1 cellular context compared by ENCODE assay signal in the genomic region with DNA sequence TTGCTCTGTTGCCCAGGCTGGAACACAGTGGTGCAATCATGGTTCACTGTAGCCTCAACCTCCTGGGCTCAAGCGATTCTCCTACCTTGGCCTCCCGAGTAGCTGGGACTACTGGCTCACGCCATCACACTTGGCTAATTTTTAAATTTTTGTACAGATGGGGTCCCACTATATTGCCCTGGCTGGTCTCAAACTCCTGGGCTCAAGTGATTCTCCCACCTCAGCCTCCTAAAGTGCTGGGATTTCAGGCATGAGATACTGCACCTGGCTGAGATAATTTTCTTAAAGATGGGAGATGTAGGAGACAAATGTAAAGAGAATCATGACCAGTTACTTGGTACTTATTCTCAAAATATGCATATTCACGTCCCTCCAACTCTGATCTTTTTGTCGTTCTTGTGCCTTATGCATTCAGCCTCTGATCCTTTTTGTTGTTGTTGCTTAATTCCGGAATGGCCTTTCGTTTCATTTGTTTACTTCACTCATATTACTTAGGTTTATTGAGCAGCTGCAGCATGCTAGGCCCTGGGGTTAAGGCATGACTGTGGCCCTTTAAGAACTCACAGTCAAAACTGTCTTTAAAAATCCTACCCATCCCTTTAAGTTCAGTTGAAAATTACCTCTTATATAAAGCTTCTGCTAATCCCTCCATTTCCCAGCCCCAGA.
TF ChIP-seq lines count a peak whose summit lies in the region.

No MANE protein-coding gene starts in this region.

TF ChIP-seq in GM23338, 12 proteins besides CTCF, POLR2A, EP300 and RAD21 (continued from another document):
- TF ChIP-seq, protein P1, sequence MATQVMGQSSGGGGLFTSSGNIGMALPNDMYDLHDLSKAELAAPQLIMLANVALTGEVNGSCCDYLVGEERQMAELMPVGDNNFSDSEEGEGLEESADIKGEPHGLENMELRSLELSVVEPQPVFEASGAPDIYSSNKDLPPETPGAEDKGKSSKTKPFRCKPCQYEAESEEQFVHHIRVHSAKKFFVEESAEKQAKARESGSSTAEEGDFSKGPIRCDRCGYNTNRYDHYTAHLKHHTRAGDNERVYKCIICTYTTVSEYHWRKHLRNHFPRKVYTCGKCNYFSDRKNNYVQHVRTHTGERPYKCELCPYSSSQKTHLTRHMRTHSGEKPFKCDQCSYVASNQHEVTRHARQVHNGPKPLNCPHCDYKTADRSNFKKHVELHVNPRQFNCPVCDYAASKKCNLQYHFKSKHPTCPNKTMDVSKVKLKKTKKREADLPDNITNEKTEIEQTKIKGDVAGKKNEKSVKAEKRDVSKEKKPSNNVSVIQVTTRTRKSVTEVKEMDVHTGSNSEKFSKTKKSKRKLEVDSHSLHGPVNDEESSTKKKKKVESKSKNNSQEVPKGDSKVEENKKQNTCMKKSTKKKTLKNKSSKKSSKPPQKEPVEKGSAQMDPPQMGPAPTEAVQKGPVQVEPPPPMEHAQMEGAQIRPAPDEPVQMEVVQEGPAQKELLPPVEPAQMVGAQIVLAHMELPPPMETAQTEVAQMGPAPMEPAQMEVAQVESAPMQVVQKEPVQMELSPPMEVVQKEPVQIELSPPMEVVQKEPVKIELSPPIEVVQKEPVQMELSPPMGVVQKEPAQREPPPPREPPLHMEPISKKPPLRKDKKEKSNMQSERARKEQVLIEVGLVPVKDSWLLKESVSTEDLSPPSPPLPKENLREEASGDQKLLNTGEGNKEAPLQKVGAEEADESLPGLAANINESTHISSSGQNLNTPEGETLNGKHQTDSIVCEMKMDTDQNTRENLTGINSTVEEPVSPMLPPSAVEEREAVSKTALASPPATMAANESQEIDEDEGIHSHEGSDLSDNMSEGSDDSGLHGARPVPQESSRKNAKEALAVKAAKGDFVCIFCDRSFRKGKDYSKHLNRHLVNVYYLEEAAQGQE (IDR thresholded peaks at IDR 0.05; ENCODE audit: unreplicated experiment), result no peak
- no peak for TF ChIP-seq EZH2phosphoT487 (IDR thresholded peaks at IDR 0.05; ENCODE audit: unreplicated experiment)
- TF ChIP-seq ZNF114 (CRISPR knock-in tag; IDR thresholded peaks at IDR 0.05), result no peak
- TF ChIP-seq ZNF331 (CRISPR knock-in tag; IDR thresholded peaks at IDR 0.05; ENCODE audit: low read depth), result no peak
- no peak for TF ChIP-seq NANOG (IDR thresholded peaks at IDR 0.05; ENCODE audit: borderline replicate concordance)
- TF ChIP-seq POLR2AphosphoS5 (IDR thresholded peaks at IDR 0.05; ENCODE audit: low read depth), result no peak
- no peak for TF ChIP-seq JUNB (IDR thresholded peaks at IDR 0.05; ENCODE audit: unreplicated experiment)
